Comparison of ENCODE assay signal across 1 cellular context in the genomic region with DNA sequence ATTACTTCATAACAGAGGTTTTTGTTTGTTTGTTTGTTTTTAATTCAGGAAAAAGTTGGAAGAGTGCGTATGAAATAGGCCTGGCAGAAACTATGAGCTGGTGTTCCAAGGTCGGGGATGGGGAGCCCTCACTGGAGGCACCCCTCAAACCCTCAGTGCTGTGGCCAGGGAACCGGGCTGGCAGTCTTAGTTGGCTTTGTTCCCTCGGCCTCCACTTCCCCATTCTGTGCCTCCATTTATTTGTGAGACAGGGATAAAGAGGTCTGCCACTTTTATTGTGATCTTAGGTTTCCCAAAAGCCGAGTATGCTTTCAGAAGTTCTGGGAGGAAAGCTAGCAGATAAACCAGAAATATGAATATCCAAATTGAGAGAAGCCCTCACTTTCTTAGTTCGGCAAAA.
TF ChIP-seq lines count a peak whose summit lies in the region.

No MANE protein-coding gene starts in this region.

TF ChIP-seq in HepG2, 621 proteins besides CTCF, POLR2A, EP300 and RAD21:
- TF ChIP-seq ZNF891 (CRISPR knock-in tag; IDR thresholded peaks at IDR 0.05): 0 out of 2 replicates have a peak, but pooled peaks have one; percentile 4
- TF ChIP-seq, protein P1, sequence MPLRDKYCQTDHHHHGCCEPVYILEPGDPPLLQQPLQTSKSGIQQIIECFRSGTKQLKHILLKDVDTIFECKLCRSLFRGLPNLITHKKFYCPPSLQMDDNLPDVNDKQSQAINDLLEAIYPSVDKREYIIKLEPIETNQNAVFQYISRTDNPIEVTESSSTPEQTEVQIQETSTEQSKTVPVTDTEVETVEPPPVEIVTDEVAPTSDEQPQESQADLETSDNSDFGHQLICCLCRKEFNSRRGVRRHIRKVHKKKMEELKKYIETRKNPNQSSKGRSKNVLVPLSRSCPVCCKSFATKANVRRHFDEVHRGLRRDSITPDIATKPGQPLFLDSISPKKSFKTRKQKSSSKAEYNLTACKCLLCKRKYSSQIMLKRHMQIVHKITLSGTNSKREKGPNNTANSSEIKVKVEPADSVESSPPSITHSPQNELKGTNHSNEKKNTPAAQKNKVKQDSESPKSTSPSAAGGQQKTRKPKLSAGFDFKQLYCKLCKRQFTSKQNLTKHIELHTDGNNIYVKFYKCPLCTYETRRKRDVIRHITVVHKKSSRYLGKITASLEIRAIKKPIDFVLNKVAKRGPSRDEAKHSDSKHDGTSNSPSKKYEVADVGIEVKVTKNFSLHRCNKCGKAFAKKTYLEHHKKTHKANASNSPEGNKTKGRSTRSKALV (CRISPR knock-in tag; IDR thresholded peaks at IDR 0.05): no peak
- TF ChIP-seq, protein P2, sequence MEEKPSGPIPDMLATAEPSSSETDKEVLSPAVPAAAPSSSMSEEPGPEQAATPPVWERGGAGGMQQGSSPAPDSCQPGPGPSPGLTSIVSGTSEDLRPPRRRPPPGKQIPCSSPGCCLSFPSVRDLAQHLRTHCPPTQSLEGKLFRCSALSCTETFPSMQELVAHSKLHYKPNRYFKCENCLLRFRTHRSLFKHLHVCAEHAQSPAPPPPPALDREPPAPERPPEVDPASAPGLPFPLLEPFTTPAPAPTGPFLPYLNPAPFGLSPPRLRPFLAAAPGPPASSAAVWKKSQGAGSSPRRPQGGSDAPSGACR (CRISPR knock-in tag; IDR thresholded peaks at IDR 0.05): 0 out of 2 replicates have a peak, but pooled peaks have one; percentile 23
